Comparison of ENCODE assay signal across 13 cellular contexts in genomic region chr14:31241450-31242114, GRCh38. TPM values are rescaled to one million over a fixed set of nuclear protein-coding genes. Genes with fewer than 3 reads are reported as not detected.
DNase-seq lines count a peak whose midpoint lies in the region; ATAC-seq and TF ChIP-seq lines count a peak whose summit lies in the region.
"Had no signal": no experiment of that assay in that cellular context is flagged by ENCODE, and none has a peak within 500 bp of the region (broad histone marks: within the 10 kb centered on the region; RNA-seq: fewer than 3 reads in every experiment).

No MANE protein-coding gene starts in this region.

- TF ChIP-seq CTCF in HCT116 (IDR thresholded peaks at IDR 0.05 in 2 of 3, conservative IDR thresholded peaks at IDR 0.05 in 1 of 3; ENCODE audit: borderline replicate concordance in 1 of 3, insufficient read depth in 1 of 3, low read depth in 2 of 3, low read length in 2 of 3) (no peak), gastroesophageal sphincter (IDR thresholded peaks at IDR 0.05) (no peak)

- RAD21 ChIA-PET in HCT116 (lab: Charles Lee; ENCODE audit: low non-redundant PET in 1 of 2, low total read pairs in 2 of 2, uncharacterized antibody in 2 of 2, unreplicated experiment in 2 of 2): interaction anchor here in 1 of 2 experiments (0.5 kb wide), 1 partner anchor 13 kb away, joined by 3 read pairs; no protein-coding TSS in a partner anchor

- H3K27me3 ChIP-seq in HCT116 (ENCODE audit: insufficient read depth, low read length) (no peaks in the 10 kb centered on the region), adipocyte (replicated peaks; ENCODE audit: control insufficient read depth, insufficient read depth, low read length) (no peaks in the 10 kb centered on the region), gastroesophageal sphincter (no peaks in the 10 kb centered on the region)
- H3K27me3 ChIP-seq: BLaER1 treated with 17β-estradiol and CSF1 and Interleukin-3, amounts not matched to agents 10 nM and 100 nM had no signal

- H3K4me1 ChIP-seq in HCT116 (ENCODE audit: control insufficient read depth in 1 of 2, insufficient read depth in 2 of 2, low read length in 2 of 2) (peaks cover 16 to 41% of the 10 kb centered on the region in 2 experiments), adipocyte (ENCODE audit: control insufficient read depth, insufficient read depth, low read length) (peaks cover 12% of the 10 kb centered on the region), gastroesophageal sphincter (peaks cover 7 to 15% (median 8%) of the 10 kb centered on the region in 3 donors)

- no peaks in the 10 kb centered on the region for H3K79me2 ChIP-seq in HCT116 (ENCODE audit: insufficient read depth, low read length)

- no peak for TF ChIP-seq RAD21 in HCT116 (IDR thresholded peaks at IDR 0.05; ENCODE audit: low read depth)

- H3K4me3 ChIP-seq in HCT116 (replicated peaks in 1 of 2; ENCODE audit: low read depth in 1 of 2, low read length in 2 of 2) (no peak overlapping the region), adipocyte (ENCODE audit: low read length) (peak overlapping the region; percentile 66), gastroesophageal sphincter (peak overlapping the region; percentile 23 to 24)
- H3K4me3 ChIP-seq: BLaER1 treated with 17β-estradiol and CSF1 and Interleukin-3, amounts not matched to agents 10 nM and 100 nM had no signal

- H3K27ac ChIP-seq in HCT116 (ENCODE audit: low read depth, low read length): no peak overlapping the region
- H3K27ac ChIP-seq in gastroesophageal sphincter: peak overlapping the region; percentile 40 to 64 (median 63)
- H3K27ac ChIP-seq: BLaER1 treated with 17β-estradiol and CSF1 and Interleukin-3, amounts not matched to agents 10 nM and 100 nM had no signal

- H3K9me3 ChIP-seq in HCT116 (ENCODE audit: control insufficient read depth in 1 of 2, insufficient read depth in 1 of 2, low read depth in 1 of 2, low read length in 2 of 2) (no peaks in the 10 kb centered on the region), adipocyte (ENCODE audit: control insufficient read depth, low read length) (no peaks in the 10 kb centered on the region), gastroesophageal sphincter (no peaks in the 10 kb centered on the region)
- H3K9me3 ChIP-seq: BLaER1 treated with 17β-estradiol and CSF1 and Interleukin-3, amounts not matched to agents 10 nM and 100 nM had no signal

- H3K4me2 ChIP-seq in HCT116 (ENCODE audit: low read length): 0 out of 2 replicates have a peak overlapping the region, but pooled peaks have one; percentile 0

- H3K36me3 ChIP-seq in HCT116 (ENCODE audit: control insufficient read depth in 1 of 2, insufficient read depth in 2 of 2, low read length in 2 of 2) (no peaks in the 10 kb centered on the region), adipocyte (ENCODE audit: control insufficient read depth, insufficient read depth, low read length, severe bottlenecking) (no peaks in the 10 kb centered on the region), gastroesophageal sphincter (no peaks in the 10 kb centered on the region)
- H3K36me3 ChIP-seq: BLaER1 treated with 17β-estradiol and CSF1 and Interleukin-3, amounts not matched to agents 10 nM and 100 nM had no signal

- DNase-seq in HCT116 (ENCODE audit: low read depth, low spot score) (no peak), adipocyte (ENCODE audit: low read depth) (no peak), sciatic nerve (ENCODE audit: low spot score) (no peak), amniotic stem cell (lab: John Stamatoyannopoulos, UW) (no peak), GF-D8 (lab: John Stamatoyannopoulos, UW) (no peak), NCI-H2029 (lab: John Stamatoyannopoulos, UW) (no peak)
- DNase-seq: activated CD4-positive, alpha-beta T cell treated with anti-CD3 and anti-CD28 coated beads, Interleukin-2, amount 50 U/mL, for 1 hour; activated naive CD4-positive, alpha-beta T cell treated with anti-CD3 and anti-CD28 coated beads, Interleukin-2, amount 10 ng/mL, durations not matched to agents 7 days and 5 days; NCI-H1436; NCI-H748 treated with DMSO at 0.1 percent for 48 hours had no signal

- H4K20me1 ChIP-seq in HCT116 (ENCODE audit: insufficient read depth): no peaks in the 10 kb centered on the region
- H4K20me1 ChIP-seq: BLaER1 treated with 17β-estradiol and CSF1 and Interleukin-3, amounts not matched to agents 10 nM and 100 nM had no signal

- TF ChIP-seq POLR2A in HCT116 (IDR thresholded peaks at IDR 0.05; ENCODE audit: borderline replicate concordance, extremely low read depth, insufficient read depth, insufficient read length): no peak
- TF ChIP-seq POLR2A in gastroesophageal sphincter (IDR thresholded peaks at IDR 0.05): no peak

- H3K9me2 ChIP-seq in HCT116 (ENCODE audit: insufficient read depth): no peaks in the 10 kb centered on the region

- intact Hi-C loops in HCT116 (cut with micrococcal nuclease): no loop called here
- intact Hi-C loops in sciatic nerve (cut with DNase I): no loop called here

- H3K9ac ChIP-seq in HCT116 (ENCODE audit: low read length) (no peak overlapping the region), adipocyte (ENCODE audit: low read length) (peak overlapping the region; percentile 57)
- H3K9ac ChIP-seq: BLaER1 treated with 17β-estradiol and CSF1 and Interleukin-3, amounts not matched to agents 10 nM and 100 nM had no signal

- CTCF ChIA-PET in HCT116 (lab: Charles Lee): interaction anchor here (1.3 kb wide), 1 partner anchor 34 kb away, joined by 3 read pairs; the partner anchor contains the start of gene HECTD1

- no peak for TF ChIP-seq EP300 in gastroesophageal sphincter (IDR thresholded peaks at IDR 0.05)

- H2AFZ ChIP-seq in HCT116 (ENCODE audit: low read depth, low read length, poor library complexity, severe bottlenecking): peak overlapping the region; percentile 10

- 0 to 22% methylated on average over 1 to 2 of the region's 2 CpGs for WGBS in gastroesophageal sphincter (ENCODE audit: low coverage in 1 of 2), 2 donors

- POLR2A ChIA-PET in HCT116 (lab: Charles Lee): interaction anchor here (1.3 kb wide), 1 partner anchor 12 kb away, joined by 4 read pairs; no protein-coding TSS in a partner anchor

- ATAC-seq in HCT116 (no peak), gastroesophageal sphincter (peak; percentile 25), sciatic nerve (peak; percentile 44), HG03039 (IDR thresholded peaks at IDR 0.05; ENCODE audit: unreplicated experiment) (no peak)

- no TSS peak for BruUV-seq in HCT116 (replicated peaks; lab: Mats Ljungman, UMichigan)

TF ChIP-seq in HCT116, 20 proteins besides CTCF, POLR2A, EP300 and RAD21:
- no peak for TF ChIP-seq JUND (IDR thresholded peaks at IDR 0.05)
- no peak for TF ChIP-seq FOSL1 (IDR thresholded peaks at IDR 0.05; ENCODE audit: low read depth)
- TF ChIP-seq SIN3A (IDR thresholded peaks at IDR 0.05; ENCODE audit: low read depth): no peak
- TF ChIP-seq SP1 (IDR thresholded peaks at IDR 0.05; ENCODE audit: low read depth): no peak
- no peak for TF ChIP-seq CEBPB (IDR thresholded peaks at IDR 0.05; ENCODE audit: low read depth)
- no peak for TF ChIP-seq ELF1 (IDR thresholded peaks at IDR 0.05; ENCODE audit: borderline replicate concordance, low read depth)
- no peak for TF ChIP-seq ZFX (IDR thresholded peaks at IDR 0.05)
- no peak for TF ChIP-seq ZBTB33 (IDR thresholded peaks at IDR 0.05; ENCODE audit: extremely low read depth, insufficient replicate concordance, low read length)
- TF ChIP-seq EGR1 (IDR thresholded peaks at IDR 0.05; ENCODE audit: low read depth): no peak

RNA-seq across cellular contexts. Expression of gene HECTD1, which starts 34.0 kb away (rescaled TPM):
- total RNA-seq in HCT116 (2021; ENCODE audit: unreplicated experiment): 160 TPM
- polyA plus RNA-seq in HCT116 (2012): 68.8 and 71.3 TPM in 2 replicates
- total RNA-seq in gastroesophageal sphincter: 100 to 1,000 TPM; 185 to 287 (median 208) TPM
- total RNA-seq in sciatic nerve: 193 TPM

Comparison
In these comparisons a context has a peak if more than half of its experiments do, and no peak if none do; other contexts are left out.
1. ATAC-seq: peak in gastroesophageal sphincter (single experiment) and sciatic nerve (single experiment); none in HCT116 (single experiment) and HG03039 (single experiment).
2. H3K4me3 ChIP-seq: peak in adipocyte (single experiment) and gastroesophageal sphincter (2 of 2); none in HCT116 (0 of 2).